Comparison of ENCODE assay signal across 13 cellular contexts in genomic region chr6:113464959-113465358, GRCh38.
A peak's percentile ranks its signal among the peaks of the same experiment; 100 is the strongest.
DNase-seq lines count a peak whose midpoint lies in the region; TF ChIP-seq lines count a peak whose summit lies in the region.
"Had no signal": no experiment of that assay in that cellular context is flagged by ENCODE, and none has a peak within 500 bp of the region (broad histone marks: within the 10 kb centered on the region; RNA-seq: fewer than 3 reads in every experiment).

No MANE protein-coding gene starts in this region.

- H3K4me1 ChIP-seq in breast epithelium (no peaks in the 10 kb centered on the region), SJSA1 (replicated peaks) (peaks cover 18% of the 10 kb centered on the region)
- H3K4me1 ChIP-seq: tibial nerve had no signal

- H3K27ac Mint-ChIP-seq in MCF 10A (ENCODE audit: low read depth, unreplicated experiment) (peak overlapping the region; percentile 3), type B pancreatic cell (no peak overlapping the region)

- intact Hi-C loops in MCF 10A (cut with micrococcal nuclease) (no loop called here), breast epithelium (cut with DNase I; ENCODE audit: low total_unique reads) (no loop called here)

- H3K4me3 Mint-ChIP-seq in MCF 10A (ENCODE audit: unreplicated experiment) (no peak overlapping the region), type B pancreatic cell (no peak overlapping the region)

- CTCF ChIA-PET in MCF 10A (lab: Yijun Ruan, JAX), result interaction anchor here (0.6 to 1.4 kb wide), 2 partner anchors 27 to 391 kb away, joined by 3 to 6 read pairs; no protein-coding TSS in a partner anchor

- H3K36me3 Mint-ChIP-seq in MCF 10A (ENCODE audit: insufficient read depth, unreplicated experiment) (no peaks in the 10 kb centered on the region), type B pancreatic cell (no peaks in the 10 kb centered on the region)

- H3K36me3 ChIP-seq in breast epithelium, result no peaks in the 10 kb centered on the region
- no peaks in the 10 kb centered on the region for H3K36me3 ChIP-seq in SJSA1
- H3K36me3 ChIP-seq: tibial nerve had no signal

- TF ChIP-seq CTCF in MCF 10A (IDR thresholded peaks at IDR 0.05; ENCODE audit: unreplicated experiment) (no peak), breast epithelium (IDR thresholded peaks at IDR 0.05) (no peak), type B pancreatic cell (conservative IDR thresholded peaks at IDR 0.05) (no peak)

- H3K9me3 ChIP-seq in breast epithelium (no peaks in the 10 kb centered on the region), SJSA1 (replicated peaks) (no peaks in the 10 kb centered on the region; the same call in 1 of the 2 replicates)
- H3K9me3 ChIP-seq: tibial nerve had no signal

- no TSS peak for BruUV-seq in MCF 10A (replicated peaks; lab: Mats Ljungman, UMichigan)

- H3K27me3 ChIP-seq in breast epithelium (no peaks in the 10 kb centered on the region), SJSA1 (replicated peaks) (no peaks in the 10 kb centered on the region)
- H3K27me3 ChIP-seq: tibial nerve had no signal

- DNase-seq in MCF 10A (ENCODE audit: unreplicated experiment) (peak; percentile 89), breast epithelium (ENCODE audit: low spot score in 2 of 2) (no peak), SJSA1 (ENCODE audit: low read depth in 1 of 2, low spot score in 2 of 2) (peak in 1 of 2 experiments; percentile 33), fibroblast of the conjunctiva (ENCODE audit: low read depth) (peak; percentile 43), type B pancreatic cell (ENCODE audit: extremely low spot score, unreplicated experiment) (no peak), GOT3 (lab: John Stamatoyannopoulos, UW) (no peak), NCI-H2029 (lab: John Stamatoyannopoulos, UW) (no peak)
- DNase-seq in stimulated activated naive CD4-positive, alpha-beta T cell treated with Interleukin-2 at 50 U/mL for 16 hours (lab: John Stamatoyannopoulos, UW), result no peak
- DNase-seq: 8988T; head of caudate nucleus; NCI-H1092; stimulated activated CD4-positive, alpha-beta T cell treated with anti-CD3 and anti-CD28 coated beads, Interleukin-2, amount 100 ng/mL, for 48 hours had no signal

- H3K9me3 Mint-ChIP-seq in MCF 10A (ENCODE audit: unreplicated experiment) (no peaks in the 10 kb centered on the region), type B pancreatic cell (peaks cover 3% of the 10 kb centered on the region)

- H3K27me3 Mint-ChIP-seq in MCF 10A (ENCODE audit: insufficient read depth, unreplicated experiment), result no peaks in the 10 kb centered on the region
- H3K27me3 Mint-ChIP-seq in type B pancreatic cell, result no peaks in the 10 kb centered on the region

- POLR2A ChIA-PET in MCF 10A (lab: Yijun Ruan, JAX), result interaction anchor here (0.7 to 2.3 kb wide), 7 partner anchors 16 to 394 kb away, joined by 3 to 14 read pairs (median 5); no protein-coding TSS in a partner anchor

- H3K27ac ChIP-seq in breast epithelium (no peak overlapping the region), SJSA1 (peak overlapping the region; percentile 21)
- H3K27ac ChIP-seq: tibial nerve had no signal

- H3K4me1 Mint-ChIP-seq in MCF 10A (ENCODE audit: insufficient read depth, unreplicated experiment) (peaks cover 13% of the 10 kb centered on the region), type B pancreatic cell (ENCODE audit: unreplicated experiment) (peaks cover 3% of the 10 kb centered on the region)

- no peak for TF ChIP-seq POLR2A in breast epithelium (IDR thresholded peaks at IDR 0.05)

- H3K4me3 ChIP-seq in breast epithelium (no peak overlapping the region), SJSA1 (no peak overlapping the region)
- H3K4me3 ChIP-seq: tibial nerve had no signal

Comparison
In these comparisons a context has a peak if more than half of its experiments do, and no peak if none do; other contexts are left out.
1. DNase-seq: peak in MCF 10A (single experiment) and fibroblast of the conjunctiva (single experiment); none in breast epithelium (0 of 2), stimulated activated naive CD4-positive, alpha-beta T cell treated with Interleukin-2 at 50 U/mL for 16 hours (single experiment), type B pancreatic cell (single experiment), GOT3 (single experiment) and NCI-H2029 (single experiment).